8 cellular contexts compared by ENCODE assay signal in the genomic region with DNA sequence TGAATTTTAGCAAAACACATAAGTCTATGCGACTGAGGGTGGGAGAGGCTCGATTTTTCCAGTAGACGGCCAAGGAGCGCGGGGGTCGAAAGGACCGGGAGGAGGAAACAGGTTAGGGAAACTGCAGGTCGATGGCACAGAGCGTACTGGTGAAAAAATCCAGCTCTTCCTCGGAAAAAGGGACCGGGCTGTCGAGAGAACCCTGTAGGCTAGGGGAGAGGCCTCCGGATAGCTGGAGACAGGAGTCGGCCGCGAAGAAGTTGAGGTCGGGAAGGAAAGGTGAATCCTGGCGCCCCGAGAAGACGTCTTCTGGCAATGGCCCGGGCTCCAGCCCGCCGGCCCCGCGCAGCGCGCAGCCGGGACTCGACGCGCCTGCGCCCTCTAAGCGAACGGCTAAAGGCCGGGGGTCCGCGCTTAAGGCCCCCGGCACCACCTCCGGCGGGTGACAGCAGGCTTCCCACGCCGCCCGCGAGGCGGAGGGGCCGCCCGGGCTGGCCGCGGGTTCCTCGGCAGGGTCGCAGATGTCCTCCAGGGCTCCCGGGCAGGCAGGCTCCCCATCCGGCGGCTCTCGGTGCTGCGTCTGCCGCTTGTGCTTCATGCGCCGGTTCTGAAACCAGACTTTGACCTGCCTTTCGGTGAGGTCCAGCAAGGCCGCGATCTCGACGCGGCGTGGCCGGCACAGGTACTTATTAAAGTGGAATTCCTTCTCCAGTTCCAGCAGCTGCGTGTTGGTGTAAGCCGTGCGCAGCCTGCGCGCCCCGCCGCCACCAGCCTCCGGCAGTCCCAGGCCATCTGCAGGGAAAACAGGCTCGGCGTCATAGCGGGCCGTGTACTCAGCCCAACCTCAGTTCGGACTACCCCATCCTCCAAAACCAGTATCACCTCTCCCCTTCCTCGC. TPM values are rescaled to one million over a fixed set of nuclear protein-coding genes. Genes with fewer than 3 reads are reported as not detected.
DNase-seq lines count a peak whose midpoint lies in the region; ATAC-seq, FAIRE-seq and TF ChIP-seq lines count a peak whose summit lies in the region.

No MANE protein-coding gene starts in this region.

- H3K4me1 ChIP-seq in astrocyte (ENCODE audit: insufficient read depth, low read length) (peaks cover 43% of the 10 kb centered on the region), iPS-15b (ENCODE audit: control insufficient read depth, insufficient read depth, low read length) (peaks cover 33% of the 10 kb centered on the region)

- H3K4me3 Mint-ChIP-seq in astrocyte (ENCODE audit: unreplicated experiment) = peak overlapping the region; percentile 89

- peak; percentile 72 for DNase-seq in GM10248 (ENCODE audit: extremely low spot score)
- DNase-seq in T follicular helper cell (ENCODE audit: low read depth) = peak; percentile 29
- DNase-seq in astrocyte (ENCODE audit: low read depth) = no peak
- DNase-seq in stimulated activated CD4-positive, alpha-beta T cell treated with anti-CD3 and anti-CD28 coated beads, Interleukin-12 subunit alpha, Interleukin-12 subunit beta, amount 100 ng/mL, for 4 hours = peak; percentile 58
- no peak for DNase-seq in G401 (ENCODE audit: low spot score)
- no peak for DNase-seq in amygdala (lab: John Stamatoyannopoulos, UW)

- H3K79me2 ChIP-seq in astrocyte (ENCODE audit: insufficient read depth, low read length) = peaks cover 63% of the 10 kb centered on the region

- H3K27ac ChIP-seq in astrocyte (ENCODE audit: low read depth, low read length) = peak overlapping the region; percentile 95

- peaks cover 5% of the 10 kb centered on the region for H3K4me1 Mint-ChIP-seq in astrocyte (ENCODE audit: low read depth, unreplicated experiment)

- H3K36me3 ChIP-seq in astrocyte (ENCODE audit: insufficient read depth, low read length) = no peaks in the 10 kb centered on the region
- no peaks in the 10 kb centered on the region for H3K36me3 ChIP-seq in iPS-15b (ENCODE audit: control insufficient read depth, insufficient read depth, low read length)

- peaks cover 10% of the 10 kb centered on the region for H3K9me3 Mint-ChIP-seq in astrocyte (ENCODE audit: unreplicated experiment)

- H3K4me2 ChIP-seq in astrocyte (ENCODE audit: low read length) = peak overlapping the region; percentile 83

- CTCF ChIA-PET in GM10248 (lab: Yijun Ruan, JAX) = interaction anchor here (1.3 to 1.6 kb wide), 2 partner anchors 13 to 21 kb away, joined by 3 read pairs; no protein-coding TSS in a partner anchor

- no peak for FAIRE-seq in astrocyte (lab: Jason Lieb, UNC)

- TF ChIP-seq CTCF in GM10248 (IDR thresholded peaks at IDR 0.05; ENCODE audit: control extremely low read depth, extremely low read depth, low read depth, missing control alignments) = no peak
- no peak for TF ChIP-seq CTCF in astrocyte (IDR thresholded peaks at IDR 0.05; ENCODE audit: insufficient read depth, low read depth, low read length)

- H4K20me1 ChIP-seq in astrocyte (ENCODE audit: insufficient read depth, low read length) = no peaks in the 10 kb centered on the region

- H3K27me3 Mint-ChIP-seq in astrocyte (ENCODE audit: low read depth, unreplicated experiment) = peaks cover 84% of the 10 kb centered on the region

- peaks cover 2% of the 10 kb centered on the region for H3K36me3 Mint-ChIP-seq in astrocyte (ENCODE audit: low read depth, unreplicated experiment)

- H3K9ac ChIP-seq in astrocyte (ENCODE audit: low read length) = peak overlapping the region; percentile 96
- no peak overlapping the region for H3K9ac ChIP-seq in iPS-15b (ENCODE audit: low read depth, low read length)

- POLR2A ChIA-PET in GM10248 (lab: Yijun Ruan, JAX) = no interaction called here

- in situ Hi-C loops in G401 (cut with HindIII; ENCODE audit: low sequenced_read_pairs) = no loop called here

- H3K27me3 ChIP-seq in astrocyte (ENCODE audit: insufficient read depth, low read length) (peaks cover 36% of the 10 kb centered on the region), iPS-15b (ENCODE audit: control insufficient read depth, insufficient read depth, low read length) (peaks cover 90% of the 10 kb centered on the region)

- H3K9me3 ChIP-seq in astrocyte (ENCODE audit: insufficient read depth, low read depth, low read length) (no peaks in the 10 kb centered on the region), iPS-15b (ENCODE audit: control insufficient read depth, insufficient read depth, low read length) (no peaks in the 10 kb centered on the region)

- H3K27ac Mint-ChIP-seq in astrocyte (ENCODE audit: unreplicated experiment) = peak overlapping the region; percentile 66

- H3K4me3 ChIP-seq in astrocyte (ENCODE audit: insufficient read depth, low read depth, low read length) = peak overlapping the region; percentile 84
- H3K4me3 ChIP-seq in iPS-15b (ENCODE audit: low read depth, low read length) = peak overlapping the region; percentile 42

- no peak overlapping the region for H2AFZ ChIP-seq in astrocyte (ENCODE audit: low read depth, low read length)

- peak; percentile 41 for ATAC-seq in HG02610 (IDR thresholded peaks at IDR 0.05; ENCODE audit: unreplicated experiment)

RNA-seq across cellular contexts. Expression of a gene that starts 1.7 kb away (rescaled TPM):
- 0.41 and 1.8 TPM in 2 replicates for total RNA-seq in astrocyte
- 8.9 and 19.7 TPM in 2 replicates for total RNA-seq in G401 (2014; rRNA removed; shearing (Covaris generic))

RNA-seq across cellular contexts. Expression of a gene that starts 12.4 kb away (rescaled TPM):
- not detected in 2 replicates for total RNA-seq in astrocyte
- not detected in 2 replicates for total RNA-seq in G401 (2014; rRNA removed; shearing (Covaris generic))

RNA-seq across cellular contexts. Expression of a gene that starts 34.9 kb away (rescaled TPM):
- total RNA-seq in astrocyte = not detected in 2 replicates
- 0.78 and 2.2 TPM in 2 replicates for total RNA-seq in G401 (2014; rRNA removed; shearing (Covaris generic))

RNA-seq across cellular contexts. Expression of a gene that starts 46.8 kb away (rescaled TPM):
- total RNA-seq in astrocyte = not detected in 2 replicates
- total RNA-seq in G401 (2014; rRNA removed; shearing (Covaris generic)) = 0.74 and 12.0 TPM in 2 replicates

RNA-seq across cellular contexts. Expression of a gene that starts 50.4 kb away (rescaled TPM):
- total RNA-seq in astrocyte = not detected in 2 replicates
- 1.7 TPM in 1 of 2 replicates, not detected in the other for total RNA-seq in G401 (2014; rRNA removed; shearing (Covaris generic))

Comparison
In these comparisons a context has a peak if more than half of its experiments do, and no peak if none do; other contexts are left out.
1. DNase-seq: peak in GM10248 (single experiment), T follicular helper cell (single experiment) and stimulated activated CD4-positive, alpha-beta T cell treated with anti-CD3 and anti-CD28 coated beads, Interleukin-12 subunit alpha, Interleukin-12 subunit beta, amount 100 ng/mL, for 4 hours (single experiment); none in astrocyte (single experiment), G401 (single experiment) and amygdala (0 of 56).